Comparison of ENCODE assay signal across 8 cellular contexts in genomic region chr2:99337164-99337930, GRCh38. TPM values are rescaled to one million over a fixed set of nuclear protein-coding genes. Genes with fewer than 3 reads are reported as not detected.
DNase-seq lines count a peak whose midpoint lies in the region; ATAC-seq and TF ChIP-seq lines count a peak whose summit lies in the region.

A gene with protein sequence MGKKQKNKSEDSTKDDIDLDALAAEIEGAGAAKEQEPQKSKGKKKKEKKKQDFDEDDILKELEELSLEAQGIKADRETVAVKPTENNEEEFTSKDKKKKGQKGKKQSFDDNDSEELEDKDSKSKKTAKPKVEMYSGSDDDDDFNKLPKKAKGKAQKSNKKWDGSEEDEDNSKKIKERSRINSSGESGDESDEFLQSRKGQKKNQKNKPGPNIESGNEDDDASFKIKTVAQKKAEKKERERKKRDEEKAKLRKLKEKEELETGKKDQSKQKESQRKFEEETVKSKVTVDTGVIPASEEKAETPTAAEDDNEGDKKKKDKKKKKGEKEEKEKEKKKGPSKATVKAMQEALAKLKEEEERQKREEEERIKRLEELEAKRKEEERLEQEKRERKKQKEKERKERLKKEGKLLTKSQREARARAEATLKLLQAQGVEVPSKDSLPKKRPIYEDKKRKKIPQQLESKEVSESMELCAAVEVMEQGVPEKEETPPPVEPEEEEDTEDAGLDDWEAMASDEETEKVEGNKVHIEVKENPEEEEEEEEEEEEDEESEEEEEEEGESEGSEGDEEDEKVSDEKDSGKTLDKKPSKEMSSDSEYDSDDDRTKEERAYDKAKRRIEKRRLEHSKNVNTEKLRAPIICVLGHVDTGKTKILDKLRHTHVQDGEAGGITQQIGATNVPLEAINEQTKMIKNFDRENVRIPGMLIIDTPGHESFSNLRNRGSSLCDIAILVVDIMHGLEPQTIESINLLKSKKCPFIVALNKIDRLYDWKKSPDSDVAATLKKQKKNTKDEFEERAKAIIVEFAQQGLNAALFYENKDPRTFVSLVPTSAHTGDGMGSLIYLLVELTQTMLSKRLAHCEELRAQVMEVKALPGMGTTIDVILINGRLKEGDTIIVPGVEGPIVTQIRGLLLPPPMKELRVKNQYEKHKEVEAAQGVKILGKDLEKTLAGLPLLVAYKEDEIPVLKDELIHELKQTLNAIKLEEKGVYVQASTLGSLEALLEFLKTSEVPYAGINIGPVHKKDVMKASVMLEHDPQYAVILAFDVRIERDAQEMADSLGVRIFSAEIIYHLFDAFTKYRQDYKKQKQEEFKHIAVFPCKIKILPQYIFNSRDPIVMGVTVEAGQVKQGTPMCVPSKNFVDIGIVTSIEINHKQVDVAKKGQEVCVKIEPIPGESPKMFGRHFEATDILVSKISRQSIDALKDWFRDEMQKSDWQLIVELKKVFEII (plus strand): TSS chr2:99337389. CDS start chr2:99337555, 166 bp downstream.

- TF ChIP-seq CTCF in GM12872 (IDR thresholded peaks at IDR 0.05; ENCODE audit: insufficient read depth, low read depth, low read length): peak; percentile 74
- peak; percentile 55 for TF ChIP-seq CTCF in glutamatergic neuron (IDR thresholded peaks at IDR 0.05; ENCODE audit: partially characterized antibody, unreplicated experiment)
- peak; percentile 68 for TF ChIP-seq CTCF in osteoblast (IDR thresholded peaks at IDR 0.05; ENCODE audit: extremely low read depth, low read depth, low read length)
- TF ChIP-seq CTCF in thoracic aorta (IDR thresholded peaks at IDR 0.05): peak; percentile 62

- H3K27ac ChIP-seq in osteoblast (ENCODE audit: low read depth, low read length) (peak within 1 kb of the TSS; percentile 81), thoracic aorta (peak within 1 kb of the TSS; percentile 81 to 94)

- peak within 1 kb of the TSS; percentile 99 for H2AFZ ChIP-seq in osteoblast (ENCODE audit: low read length)

- H3K9me3 ChIP-seq in osteoblast (ENCODE audit: low read depth, low read length) (no peaks in the 10 kb centered on the region), thoracic aorta (no peaks in the 10 kb centered on the region)

- H3K4me1 Mint-ChIP-seq in activated naive CD8-positive, alpha-beta T cell treated with anti-CD3 and anti-CD28 coated beads for 36 hours: peaks cover 39% of the 10 kb centered on the region
- peaks cover 14% of the 10 kb centered on the region for H3K4me1 Mint-ChIP-seq in glutamatergic neuron (ENCODE audit: low read depth, unreplicated experiment)

- peak within 1 kb of the TSS; percentile 93 for H3K4me2 ChIP-seq in osteoblast (ENCODE audit: insufficient read depth, low read length)

- peak within 1 kb of the TSS; percentile 94 for H3K4me3 ChIP-seq in osteoblast (ENCODE audit: insufficient read depth, low read length)
- peak within 1 kb of the TSS; percentile 93 for H3K4me3 ChIP-seq in thoracic aorta

- H3K27me3 ChIP-seq in osteoblast (ENCODE audit: insufficient read depth, low read length): no peaks in the 10 kb centered on the region
- H3K27me3 ChIP-seq in thoracic aorta (replicated peaks; ENCODE audit: insufficient read depth): no peaks in the 10 kb centered on the region

- no peak within 1 kb of the TSS for H3K4me3 Mint-ChIP-seq in activated naive CD8-positive, alpha-beta T cell treated with anti-CD3 and anti-CD28 coated beads for 36 hours
- H3K4me3 Mint-ChIP-seq in glutamatergic neuron (ENCODE audit: unreplicated experiment): no peak within 1 kb of the TSS

- H3K36me3 ChIP-seq in osteoblast (ENCODE audit: insufficient read depth, low read length) (peaks cover 10% of the 10 kb centered on the region), thoracic aorta (no peaks in the 10 kb centered on the region)

- peaks cover 40% of the 10 kb centered on the region for H4K20me1 ChIP-seq in osteoblast (ENCODE audit: insufficient read depth, low read length)

- H3K27me3 Mint-ChIP-seq in activated naive CD8-positive, alpha-beta T cell treated with anti-CD3 and anti-CD28 coated beads for 36 hours: no peaks in the 10 kb centered on the region
- H3K27me3 Mint-ChIP-seq in glutamatergic neuron (ENCODE audit: unreplicated experiment): no peaks in the 10 kb centered on the region

- no peak within 1 kb of the TSS for H3K27ac Mint-ChIP-seq in activated naive CD8-positive, alpha-beta T cell treated with anti-CD3 and anti-CD28 coated beads for 36 hours
- no peak within 1 kb of the TSS for H3K27ac Mint-ChIP-seq in glutamatergic neuron (ENCODE audit: unreplicated experiment)

- DNase-seq in NCI-H1092 treated with DMSO at 0.1 percent for 48 hours (lab: John Stamatoyannopoulos, UW): peak; percentile 81
- peak; percentile 93 for DNase-seq in activated naive CD8-positive, alpha-beta T cell treated with anti-CD3 and anti-CD28 coated beads for 36 hours
- DNase-seq in glutamatergic neuron: peak; percentile 98
- peak; percentile 96 for DNase-seq in osteoblast (ENCODE audit: insufficient read length, low spot score, missing footprints)
- peak; percentile 76 for DNase-seq in thoracic aorta (ENCODE audit: low spot score)

- no peaks in the 10 kb centered on the region for H3K9me3 Mint-ChIP-seq in activated naive CD8-positive, alpha-beta T cell treated with anti-CD3 and anti-CD28 coated beads for 36 hours
- peaks cover 5% of the 10 kb centered on the region for H3K9me3 Mint-ChIP-seq in glutamatergic neuron (ENCODE audit: unreplicated experiment)

- H3K36me3 Mint-ChIP-seq in activated naive CD8-positive, alpha-beta T cell treated with anti-CD3 and anti-CD28 coated beads for 36 hours: peaks cover 6% of the 10 kb centered on the region
- no peaks in the 10 kb centered on the region for H3K36me3 Mint-ChIP-seq in glutamatergic neuron (ENCODE audit: unreplicated experiment)

- H3K79me2 ChIP-seq in osteoblast (ENCODE audit: insufficient read depth, low read length): peaks cover 88% of the 10 kb centered on the region

- H3K4me1 ChIP-seq in osteoblast (ENCODE audit: insufficient read depth, low read length): peaks cover 10% of the 10 kb centered on the region
- H3K4me1 ChIP-seq in thoracic aorta (ENCODE audit: control insufficient read depth in 1 of 2, low read depth in 2 of 2): peaks cover 28 to 42% of the 10 kb centered on the region in 2 donors

- ATAC-seq in HG02642 (IDR thresholded peaks at IDR 0.05; ENCODE audit: poor library complexity, unreplicated experiment) (peak; percentile 66), SK-N-SH treated with all-trans-retinoic acid at 6 μM for 48 hours (peak; percentile 90), thoracic aorta (ENCODE audit: insufficient number of reproducible peaks, low FRiP score, low read depth) (peak; percentile 75)

TF ChIP-seq in SK-N-SH treated with all-trans-retinoic acid at 6 μM for 48 hours, 23 proteins besides CTCF, POLR2A, EP300 and RAD21:
- TF ChIP-seq ZNF8 (CRISPR knock-in tag; IDR thresholded peaks at IDR 0.05): no peak
- TF ChIP-seq, protein P1, sequence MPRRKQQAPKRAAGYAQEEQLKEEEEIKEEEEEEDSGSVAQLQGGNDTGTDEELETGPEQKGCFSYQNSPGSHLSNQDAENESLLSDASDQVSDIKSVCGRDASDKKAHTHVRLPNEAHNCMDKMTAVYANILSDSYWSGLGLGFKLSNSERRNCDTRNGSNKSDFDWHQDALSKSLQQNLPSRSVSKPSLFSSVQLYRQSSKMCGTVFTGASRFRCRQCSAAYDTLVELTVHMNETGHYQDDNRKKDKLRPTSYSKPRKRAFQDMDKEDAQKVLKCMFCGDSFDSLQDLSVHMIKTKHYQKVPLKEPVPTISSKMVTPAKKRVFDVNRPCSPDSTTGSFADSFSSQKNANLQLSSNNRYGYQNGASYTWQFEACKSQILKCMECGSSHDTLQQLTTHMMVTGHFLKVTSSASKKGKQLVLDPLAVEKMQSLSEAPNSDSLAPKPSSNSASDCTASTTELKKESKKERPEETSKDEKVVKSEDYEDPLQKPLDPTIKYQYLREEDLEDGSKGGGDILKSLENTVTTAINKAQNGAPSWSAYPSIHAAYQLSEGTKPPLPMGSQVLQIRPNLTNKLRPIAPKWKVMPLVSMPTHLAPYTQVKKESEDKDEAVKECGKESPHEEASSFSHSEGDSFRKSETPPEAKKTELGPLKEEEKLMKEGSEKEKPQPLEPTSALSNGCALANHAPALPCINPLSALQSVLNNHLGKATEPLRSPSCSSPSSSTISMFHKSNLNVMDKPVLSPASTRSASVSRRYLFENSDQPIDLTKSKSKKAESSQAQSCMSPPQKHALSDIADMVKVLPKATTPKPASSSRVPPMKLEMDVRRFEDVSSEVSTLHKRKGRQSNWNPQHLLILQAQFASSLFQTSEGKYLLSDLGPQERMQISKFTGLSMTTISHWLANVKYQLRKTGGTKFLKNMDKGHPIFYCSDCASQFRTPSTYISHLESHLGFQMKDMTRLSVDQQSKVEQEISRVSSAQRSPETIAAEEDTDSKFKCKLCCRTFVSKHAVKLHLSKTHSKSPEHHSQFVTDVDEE (CRISPR knock-in tag; IDR thresholded peaks at IDR 0.05): 0 out of 2 replicates have a peak, but pooled peaks have one; percentile 34

RNA-seq across cellular contexts. Expression of the gene that starts here (rescaled TPM):
- 10 to 100 TPM; 98.7 to 99.6 TPM for total RNA-seq in activated naive CD8-positive, alpha-beta T cell treated with anti-CD3 and anti-CD28 coated beads for 36 hours
- 57.4 TPM for total RNA-seq in glutamatergic neuron (ENCODE audit: unreplicated experiment)
- total RNA-seq in osteoblast: 11.2 and 15.9 TPM in 2 replicates
- total RNA-seq in thoracic aorta: 10 to 100 TPM; 22.7 to 44.1 TPM

Comparison
In these comparisons a context has a peak if more than half of its experiments do, and no peak if none do; other contexts are left out.
1. Peak in every context shown above with its lines: DNase-seq, ATAC-seq, H3K4me3 ChIP-seq and H3K27ac ChIP-seq.